15 cellular contexts compared by ENCODE assay signal in the genomic region with DNA sequence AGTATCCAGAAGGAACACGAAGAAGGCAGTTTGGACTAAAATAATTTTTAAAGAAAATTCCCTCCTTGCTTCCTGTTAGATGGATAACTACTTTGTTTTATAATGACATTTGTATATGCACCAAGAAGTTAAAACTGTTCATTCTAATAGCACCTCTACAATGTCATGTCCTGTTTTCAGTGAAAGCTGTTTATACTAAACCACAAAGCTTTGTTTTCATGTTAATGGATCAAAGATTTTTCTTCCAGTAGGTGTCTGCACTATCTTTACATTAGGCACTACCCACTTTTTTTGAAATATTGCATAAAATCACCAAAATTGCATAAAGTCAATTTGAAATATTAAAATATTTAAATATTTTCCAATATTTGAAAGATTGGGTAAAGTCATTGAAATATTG. TPM values are rescaled to one million over a fixed set of nuclear protein-coding genes. Genes with fewer than 3 reads are reported as not detected.
DNase-seq lines count a peak whose midpoint lies in the region; ATAC-seq, FAIRE-seq and TF ChIP-seq lines count a peak whose summit lies in the region.
"Had no signal": no experiment of that assay in that cellular context is flagged by ENCODE, and none has a peak within 500 bp of the region (broad histone marks: within the 10 kb centered on the region; RNA-seq: fewer than 3 reads in every experiment).

No MANE protein-coding gene starts in this region.

- peak overlapping the region; percentile 91 for H3K27ac Mint-ChIP-seq in dendritic cell treated with granulocyte-macrophage colony-stimulating factor and Interleukin-4, amounts not matched to agents 40 ng/mL and 50 ng/mL, for 4 days

- no peaks in the 10 kb centered on the region for H3K27me3 Mint-ChIP-seq in dendritic cell treated with granulocyte-macrophage colony-stimulating factor and Interleukin-4, amounts not matched to agents 40 ng/mL and 50 ng/mL, for 4 days

- ATAC-seq in A549 (no peak), PC-3 (no peak), HG02885 (IDR thresholded peaks at IDR 0.05; ENCODE audit: poor library complexity, unreplicated experiment) (no peak)

- no peak for DNase-seq in A549 (ENCODE audit: low read depth in 1 of 2, low spot score in 1 of 2)
- DNase-seq in PC-3: no peak
- DNase-seq in osteoblast (ENCODE audit: insufficient read length, low spot score, missing footprints): no peak
- no peak for DNase-seq in NCI-H526 (lab: John Stamatoyannopoulos, UW)
- DNase-seq in D721Med (ENCODE audit: insufficient read length, low spot score): no peak
- DNase-seq in T-helper 9 cell: no peak
- DNase-seq: CD8-positive, alpha-beta T cell; DMS 273 treated with DMSO at 0.1 percent for 48 hours; NCI-H345; SHP77 had no signal

- TF ChIP-seq EP300 in A549 (IDR thresholded peaks at IDR 0.05): no peak

- H3K36me3 Mint-ChIP-seq in dendritic cell treated with granulocyte-macrophage colony-stimulating factor and Interleukin-4, amounts not matched to agents 40 ng/mL and 50 ng/mL, for 4 days (ENCODE audit: low read depth): peaks cover 23% of the 10 kb centered on the region

- H3K9me2 ChIP-seq in PC-3 (replicated peaks; ENCODE audit: low read length): no peaks in the 10 kb centered on the region

- H3K27ac ChIP-seq in A549 (peak overlapping the region; percentile 80 to 90), PC-3 (ENCODE audit: low read length) (peak overlapping the region; percentile 100), osteoblast (ENCODE audit: low read depth, low read length) (peak overlapping the region; percentile 96)

- TF ChIP-seq RAD21 in A549 (conservative IDR thresholded peaks at IDR 0.05 in 1 of 2, IDR thresholded peaks at IDR 0.05 in 1 of 2): no peak

- H3K4me1 ChIP-seq in A549: peaks cover 97% of the 10 kb centered on the region
- peaks cover 59% of the 10 kb centered on the region for H3K4me1 ChIP-seq in PC-3 (ENCODE audit: insufficient read depth, low read length)
- H3K4me1 ChIP-seq in osteoblast (ENCODE audit: insufficient read depth, low read length): peaks cover 60% of the 10 kb centered on the region

- no peak overlapping the region for H3K4me3 Mint-ChIP-seq in dendritic cell treated with granulocyte-macrophage colony-stimulating factor and Interleukin-4, amounts not matched to agents 40 ng/mL and 50 ng/mL, for 4 days

- FAIRE-seq in A549 (lab: Jason Lieb, UNC) (no peak), D721Med (lab: Jason Lieb, UNC) (no peak)
- FAIRE-seq: H1, RCC 7860 had no signal

- CTCF ChIA-PET in A549 (lab: Yijun Ruan, JAX): interaction anchor here (0.7 to 11.7 kb wide), 3 partner anchors 52 to 68 kb away, joined by 4 to 202 read pairs (median 15); no protein-coding TSS in a partner anchor
- CTCF ChIA-PET in PC-3 (lab: Charles Lee): interaction anchor here (1.1 to 1.8 kb wide), 2 partner anchors 50 to 80 kb away, joined by 6 to 11 read pairs; a partner anchor contains a TSS

- 80% methylated on average over 1 of the region's 1 CpG for WGBS in A549 (ENCODE audit: missing lambda C conversion rate)

- intact Hi-C loops in PC-3 (cut with micrococcal nuclease): loop anchor here (2.0 kb wide), 1 partner anchor 63 kb away; no protein-coding TSS in a partner anchor
- intact Hi-C loops in dendritic cell treated with granulocyte-macrophage colony-stimulating factor and Interleukin-4, amounts not matched to agents 40 ng/mL and 50 ng/mL, for 4 days (cut with micrococcal nuclease): no loop called here

- peaks cover 21% of the 10 kb centered on the region for H3K4me1 Mint-ChIP-seq in dendritic cell treated with granulocyte-macrophage colony-stimulating factor and Interleukin-4, amounts not matched to agents 40 ng/mL and 50 ng/mL, for 4 days (ENCODE audit: low read depth)

- H3K4me3 ChIP-seq in A549 (no peak overlapping the region), PC-3 (ENCODE audit: low read length) (no peak overlapping the region), osteoblast (ENCODE audit: insufficient read depth, low read length) (no peak overlapping the region)

- POLR2A ChIA-PET in A549 (lab: Yijun Ruan, JAX) (interaction anchor here (0.9 kb wide), 1 partner anchor 53 kb away, joined by 4 read pairs; no protein-coding TSS in a partner anchor), PC-3 (lab: Charles Lee; ENCODE audit: unreplicated experiment) (no interaction called here)

- H3K27me3 ChIP-seq in PC-3 (ENCODE audit: low read length): no peaks in the 10 kb centered on the region
- no peaks in the 10 kb centered on the region for H3K27me3 ChIP-seq in osteoblast (ENCODE audit: insufficient read depth, low read length)

- H4K20me1 ChIP-seq in PC-3 (ENCODE audit: low read length): no peaks in the 10 kb centered on the region
- H4K20me1 ChIP-seq in osteoblast (ENCODE audit: insufficient read depth, low read length): no peaks in the 10 kb centered on the region

- no peak for TF ChIP-seq CTCF in A549 (IDR thresholded peaks at IDR 0.05)
- no peak for TF ChIP-seq CTCF in PC-3 (conservative IDR thresholded peaks at IDR 0.05; ENCODE audit: low read depth, low read length)
- TF ChIP-seq CTCF in osteoblast (IDR thresholded peaks at IDR 0.05; ENCODE audit: extremely low read depth, low read depth, low read length): no peak
- TF ChIP-seq CTCF in D721Med (IDR thresholded peaks at IDR 0.05; ENCODE audit: insufficient read depth, missing control alignments): no peak

- no peaks in the 10 kb centered on the region for H3K9me3 ChIP-seq in A549
- H3K9me3 ChIP-seq in PC-3 (ENCODE audit: low read length): no peaks in the 10 kb centered on the region
- no peaks in the 10 kb centered on the region for H3K9me3 ChIP-seq in osteoblast (ENCODE audit: low read depth, low read length)

- no TSS peak for BruUV-seq in PC-3 (replicated peaks; lab: Mats Ljungman, UMichigan)

- H3K79me2 ChIP-seq in PC-3 (ENCODE audit: low read length) (peaks cover 15% of the 10 kb centered on the region; the same call in 1 of the 2 replicates), osteoblast (ENCODE audit: insufficient read depth, low read length) (no peaks in the 10 kb centered on the region)

- no peaks in the 10 kb centered on the region for H3K9me3 Mint-ChIP-seq in dendritic cell treated with granulocyte-macrophage colony-stimulating factor and Interleukin-4, amounts not matched to agents 40 ng/mL and 50 ng/mL, for 4 days
- H3K9me3 Mint-ChIP-seq: CD8-positive, alpha-beta T cell had no signal

- H2AFZ ChIP-seq in PC-3 (ENCODE audit: low read length) (no peak overlapping the region), osteoblast (ENCODE audit: low read length) (no peak overlapping the region)

- H3K4me2 ChIP-seq in A549 (peak overlapping the region; percentile 59), PC-3 (ENCODE audit: low read length) (no peak overlapping the region; the same call in 1 of the 2 replicates), osteoblast (ENCODE audit: insufficient read depth, low read length) (no peak overlapping the region)

- H3K9ac ChIP-seq in PC-3 (ENCODE audit: low read length): peak overlapping the region; percentile 71

- H3F3A ChIP-seq in PC-3 (ENCODE audit: low read length, unreplicated experiment): peaks cover 17% of the 10 kb centered on the region

- H3K36me3 ChIP-seq in PC-3 (ENCODE audit: low read depth, low read length): no peaks in the 10 kb centered on the region
- H3K36me3 ChIP-seq in osteoblast (ENCODE audit: insufficient read depth, low read length): no peaks in the 10 kb centered on the region

- no peak for TF ChIP-seq POLR2A in A549 (IDR thresholded peaks at IDR 0.05; ENCODE audit: low read length)

TF ChIP-seq in A549, 52 proteins besides CTCF, POLR2A, EP300 and RAD21 (continues in another document):
- no peak for TF ChIP-seq ZSCAN20 (CRISPR knock-in tag; IDR thresholded peaks at IDR 0.05)
- TF ChIP-seq FOXS1 (CRISPR knock-in tag; IDR thresholded peaks at IDR 0.05): no peak
- TF ChIP-seq HOXB13 (CRISPR knock-in tag; IDR thresholded peaks at IDR 0.05; ENCODE audit: low read depth): no peak
- no peak for TF ChIP-seq RFX5 (IDR thresholded peaks at IDR 0.05)
- TF ChIP-seq PHF8 (IDR thresholded peaks at IDR 0.05; ENCODE audit: borderline replicate concordance, low read depth): no peak
- TF ChIP-seq, protein P1, sequence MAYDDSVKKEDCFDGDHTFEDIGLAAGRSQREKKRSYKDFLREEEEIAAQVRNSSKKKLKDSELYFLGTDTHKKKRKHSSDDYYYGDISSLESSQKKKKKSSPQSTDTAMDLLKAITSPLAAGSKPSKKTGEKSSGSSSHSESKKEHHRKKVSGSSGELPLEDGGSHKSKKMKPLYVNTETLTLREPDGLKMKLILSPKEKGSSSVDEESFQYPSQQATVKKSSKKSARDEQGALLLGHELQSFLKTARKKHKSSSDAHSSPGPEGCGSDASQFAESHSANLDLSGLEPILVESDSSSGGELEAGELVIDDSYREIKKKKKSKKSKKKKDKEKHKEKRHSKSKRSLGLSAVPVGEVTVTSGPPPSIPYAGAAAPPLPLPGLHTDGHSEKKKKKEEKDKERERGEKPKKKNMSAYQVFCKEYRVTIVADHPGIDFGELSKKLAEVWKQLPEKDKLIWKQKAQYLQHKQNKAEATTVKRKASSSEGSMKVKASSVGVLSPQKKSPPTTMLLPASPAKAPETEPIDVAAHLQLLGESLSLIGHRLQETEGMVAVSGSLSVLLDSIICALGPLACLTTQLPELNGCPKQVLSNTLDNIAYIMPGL (CRISPR knock-in tag; IDR thresholded peaks at IDR 0.05; ENCODE audit: borderline replicate concordance): no peak
- TF ChIP-seq, protein P2, sequence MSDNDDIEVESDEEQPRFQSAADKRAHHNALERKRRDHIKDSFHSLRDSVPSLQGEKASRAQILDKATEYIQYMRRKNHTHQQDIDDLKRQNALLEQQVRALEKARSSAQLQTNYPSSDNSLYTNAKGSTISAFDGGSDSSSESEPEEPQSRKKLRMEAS (IDR thresholded peaks at IDR 0.05): no peak

RNA-seq across cellular contexts. Expression of a gene that starts 10.1 kb away (rescaled TPM):
- polyA plus RNA-seq in A549 (2011; rRNA removed) (33.4 and 38.4 TPM in 2 replicates), A549 (2017; fragmentation: RNase III; extraction: RNeasy Plus Mini Kit Qiagen cat#74134 plus additional on column Dnase treatment) (8.5 to 16.6 TPM (median 10.9 TPM) in 3 replicates)
- 2.5 and 3.5 TPM in 2 replicates for polyA plus RNA-seq in A549 (2012; cell fraction: cytosol; rRNA removed)
- polyA plus RNA-seq in A549 (2012; cell fraction: nucleus; rRNA removed): 5.2 and 5.5 TPM in 2 replicates
- polyA minus RNA-seq in A549 (2011; rRNA and poly(A)+ RNA removed): 2.9 and 3.5 TPM in 2 replicates
- total RNA-seq in PC-3 (2014; rRNA removed) (0.73 TPM in 1 of 2 replicates, not detected in the other), osteoblast (13.6 and 19.5 TPM in 2 replicates)
- total RNA-seq: A172; CD8-positive, alpha-beta T cell had no signal

RNA-seq across cellular contexts. Expression of a gene that starts 49.7 kb away (rescaled TPM):
- polyA plus RNA-seq in A549 (2011; rRNA removed) (131 and 135 TPM in 2 replicates), A549 (2017; fragmentation: RNase III; extraction: RNeasy Plus Mini Kit Qiagen cat#74134 plus additional on column Dnase treatment) (36.5 to 51.8 TPM (median 37.9 TPM) in 3 replicates)
- polyA plus RNA-seq in A549 (2012; cell fraction: cytosol; rRNA removed): 40.2 and 45.0 TPM in 2 replicates
- polyA plus RNA-seq in A549 (2012; cell fraction: nucleus; rRNA removed): 18.5 and 19.1 TPM in 2 replicates
- polyA minus RNA-seq in A549 (2011; rRNA and poly(A)+ RNA removed): 20.4 and 31.8 TPM in 2 replicates
- total RNA-seq in PC-3 (2014; rRNA removed) (332 and 471 TPM in 2 replicates), osteoblast (96.9 and 114 TPM in 2 replicates)
- total RNA-seq: A172 had no signal
